In genomic region chr7:101995121-101995520, GRCh38 we compare ENCODE assay signal across 25 cellular contexts.
DNase-seq lines count a peak whose midpoint lies in the region; ATAC-seq, FAIRE-seq and TF ChIP-seq lines count a peak whose summit lies in the region.
"Had no signal": no experiment of that assay in that cellular context is flagged by ENCODE, and none has a peak within 500 bp of the region (broad histone marks: within the 10 kb centered on the region; RNA-seq: fewer than 3 reads in every experiment).

No MANE protein-coding gene starts in this region.

- H3K4me3 ChIP-seq in DOHH2 (ENCODE audit: low read length), result peak overlapping the region; percentile 70
- H3K4me3 ChIP-seq in Loucy (ENCODE audit: low read length, poor library complexity, severe bottlenecking), result no peak overlapping the region
- no peak overlapping the region for H3K4me3 ChIP-seq in osteoblast (ENCODE audit: insufficient read depth, low read length)
- H3K4me3 ChIP-seq: SJSA1 had no signal

- CTCF ChIA-PET in WTC11 (lab: Charles Lee), result no interaction called here

- TF ChIP-seq CTCF in DOHH2 (IDR thresholded peaks at IDR 0.05; ENCODE audit: low read depth, low read length, poor library complexity, severe bottlenecking), result no peak
- TF ChIP-seq CTCF in Loucy (conservative IDR thresholded peaks at IDR 0.05; ENCODE audit: low read length), result no peak
- no peak for TF ChIP-seq CTCF in WTC11 (IDR thresholded peaks at IDR 0.05)
- TF ChIP-seq CTCF in osteoblast (IDR thresholded peaks at IDR 0.05; ENCODE audit: extremely low read depth, low read depth, low read length), result no peak
- TF ChIP-seq CTCF in D721Med (IDR thresholded peaks at IDR 0.05; ENCODE audit: insufficient read depth, missing control alignments), result no peak

- H3K9ac ChIP-seq in Loucy (ENCODE audit: low read depth, low read length, poor library complexity, severe bottlenecking), result no peak overlapping the region

- H2AFZ ChIP-seq in Loucy (ENCODE audit: low read length) (no peak overlapping the region), osteoblast (ENCODE audit: low read length) (no peak overlapping the region)

- peaks cover 83% of the 10 kb centered on the region for H3K79me2 ChIP-seq in DOHH2 (ENCODE audit: control insufficient read depth, low read length)
- peaks cover 71% of the 10 kb centered on the region; the same call in 1 of the 2 replicates for H3K79me2 ChIP-seq in Loucy (ENCODE audit: insufficient read depth, low read length)
- no peaks in the 10 kb centered on the region for H3K79me2 ChIP-seq in osteoblast (ENCODE audit: insufficient read depth, low read length)

- no peaks in the 10 kb centered on the region for H3K9me2 ChIP-seq in DOHH2 (replicated peaks; ENCODE audit: control insufficient read depth, low read length)
- H3K9me2 ChIP-seq in Loucy (replicated peaks; ENCODE audit: low read depth, low read length), result no peaks in the 10 kb centered on the region

- peaks cover 66% of the 10 kb centered on the region for H3K4me1 Mint-ChIP-seq in WTC11

- H3K27ac ChIP-seq in DOHH2 (ENCODE audit: low read depth, low read length), result peak overlapping the region; percentile 91
- H3K27ac ChIP-seq in osteoblast (ENCODE audit: low read depth, low read length), result no peak overlapping the region
- H3K27ac ChIP-seq: HL-60, RWPE1, SJSA1 had no signal

- no peak for ATAC-seq in WTC11

- H4K20me1 ChIP-seq in DOHH2 (ENCODE audit: control insufficient read depth, insufficient read depth, low read depth, low read length) (0 out of 2 replicates have a peak, but pooled peaks cover 4% of the 10 kb centered on the region), Loucy (ENCODE audit: insufficient read depth, low read length, poor library complexity, severe bottlenecking) (peaks cover 14% of the 10 kb centered on the region), osteoblast (ENCODE audit: insufficient read depth, low read length) (peaks cover 25% of the 10 kb centered on the region)

- no peak overlapping the region for H3K4me3 Mint-ChIP-seq in WTC11
- H3K4me3 Mint-ChIP-seq: CD4-positive, alpha-beta T cell had no signal

- H3K36me3 ChIP-seq in DOHH2 (ENCODE audit: control insufficient read depth, low read length), result peaks cover 37% of the 10 kb centered on the region
- H3K36me3 ChIP-seq in Loucy (ENCODE audit: insufficient read depth, low read length), result peaks cover 1% of the 10 kb centered on the region; the same call in 1 of the 2 replicates
- no peaks in the 10 kb centered on the region for H3K36me3 ChIP-seq in osteoblast (ENCODE audit: insufficient read depth, low read length)
- H3K36me3 ChIP-seq: SJSA1 had no signal

- no peaks in the 10 kb centered on the region for H3K27me3 Mint-ChIP-seq in WTC11 (ENCODE audit: low read depth)
- H3K27me3 Mint-ChIP-seq: CD4-positive, alpha-beta T cell; IgD-negative memory B cell had no signal

- no peaks in the 10 kb centered on the region for H3K27me3 ChIP-seq in DOHH2 (ENCODE audit: control insufficient read depth, low read length)
- no peaks in the 10 kb centered on the region for H3K27me3 ChIP-seq in Loucy (ENCODE audit: insufficient read depth, low read length, poor library complexity, severe bottlenecking)
- H3K27me3 ChIP-seq in osteoblast (ENCODE audit: insufficient read depth, low read length), result no peaks in the 10 kb centered on the region
- H3K27me3 ChIP-seq: SJSA1 had no signal

- POLR2A ChIA-PET in WTC11 (lab: Charles Lee), result no interaction called here

- H3K9me3 ChIP-seq in DOHH2 (ENCODE audit: control insufficient read depth, insufficient read depth, low read length), result no peaks in the 10 kb centered on the region
- no peaks in the 10 kb centered on the region for H3K9me3 ChIP-seq in Loucy (ENCODE audit: insufficient read depth, low read depth, low read length)
- H3K9me3 ChIP-seq in osteoblast (ENCODE audit: low read depth, low read length), result no peaks in the 10 kb centered on the region
- H3K9me3 ChIP-seq: SJSA1 had no signal

- H3K4me2 ChIP-seq in DOHH2 (ENCODE audit: low read length) (peak overlapping the region; percentile 66), Loucy (ENCODE audit: low read depth, low read length, poor library complexity, severe bottlenecking) (peak overlapping the region; percentile 40), osteoblast (ENCODE audit: insufficient read depth, low read length) (no peak overlapping the region)

- no peak for DNase-seq in WTC11 (ENCODE audit: low spot score)
- peak; percentile 44 for DNase-seq in osteoblast (ENCODE audit: insufficient read length, low spot score, missing footprints)
- DNase-seq in GM19240 (ENCODE audit: insufficient read length, low spot score), result no peak
- DNase-seq in D721Med (ENCODE audit: insufficient read length, low spot score), result no peak
- no peak for DNase-seq in OCI-M2 (lab: John Stamatoyannopoulos, UW; ENCODE audit: unreplicated experiment)
- no peak for DNase-seq in NOMO-1 treated with DMSO at 0.1 percent for 48 hours (lab: John Stamatoyannopoulos, UW; ENCODE audit: unreplicated experiment)
- DNase-seq: AML-193; CD4-positive, alpha-beta T cell; DMS79; NCI-H1092 treated with DMSO at 0.1 percent for 48 hours; NCI-H2081 treated with DMSO at 0.1 percent for 48 hours; NCI-H2227 treated with DMSO at 0.1 percent for 48 hours; NCI-H524; OCI-M1; SW 1271 had no signal

- no peak for FAIRE-seq in D721Med (lab: Jason Lieb, UNC)
- FAIRE-seq: G401.6, GM18507, H54, HTR-8/SVneo had no signal

- no peaks in the 10 kb centered on the region for H3K9me3 Mint-ChIP-seq in WTC11
- H3K9me3 Mint-ChIP-seq: CD4-positive, alpha-beta T cell; IgD-negative memory B cell had no signal

- peak overlapping the region; percentile 67 for H3K27ac Mint-ChIP-seq in WTC11
- H3K27ac Mint-ChIP-seq: CD4-positive, alpha-beta T cell had no signal

- H3K4me1 ChIP-seq in DOHH2 (ENCODE audit: control insufficient read depth, low read length) (peaks cover 97% of the 10 kb centered on the region), Loucy (ENCODE audit: insufficient read depth, low read length, poor library complexity, severe bottlenecking) (peaks cover 31% of the 10 kb centered on the region), osteoblast (ENCODE audit: insufficient read depth, low read length) (no peaks in the 10 kb centered on the region)
- H3K4me1 ChIP-seq: SJSA1 had no signal

- H3K36me3 Mint-ChIP-seq in WTC11, result no peaks in the 10 kb centered on the region; the same call in 1 of the 2 replicates

- H3F3A ChIP-seq in DOHH2 (ENCODE audit: control insufficient read depth, insufficient read depth) (peaks cover 19% of the 10 kb centered on the region), Loucy (ENCODE audit: low read depth) (no peaks in the 10 kb centered on the region)

TF ChIP-seq in WTC11, 78 proteins besides CTCF, POLR2A, EP300 and RAD21 (continues in another document):
- TF ChIP-seq ZNF512 (CRISPR knock-in tag; IDR thresholded peaks at IDR 0.05; ENCODE audit: borderline replicate concordance) (no peak), ELF4 (CRISPR knock-in tag; IDR thresholded peaks at IDR 0.05; ENCODE audit: low read depth) (no peak), ZNF121 (CRISPR knock-in tag; IDR thresholded peaks at IDR 0.05) (no peak), ATF3 (CRISPR knock-in tag; conservative IDR thresholded peaks at IDR 0.05) (no peak), PRRX2 (CRISPR knock-in tag; IDR thresholded peaks at IDR 0.05) (no peak), CREB1 (CRISPR knock-in tag; IDR thresholded peaks at IDR 0.05) (no peak), KAT7 (CRISPR knock-in tag; IDR thresholded peaks at IDR 0.05; ENCODE audit: borderline replicate concordance) (no peak), RORB (CRISPR knock-in tag; IDR thresholded peaks at IDR 0.05) (no peak), SMAD4 (CRISPR knock-in tag; IDR thresholded peaks at IDR 0.05) (no peak)
